ENCODE assay signal across 24 cellular contexts in genomic region chr21:46068516-46069079, GRCh38. TPM values are rescaled to one million over a fixed set of nuclear protein-coding genes. Genes with fewer than 3 reads are reported as not detected.
A peak's percentile ranks its signal among the peaks of the same experiment; 100 is the strongest.
DNase-seq lines count a peak whose midpoint lies in the region; ATAC-seq, FAIRE-seq and TF ChIP-seq lines count a peak whose summit lies in the region.
"Had no signal": no experiment of that assay in that cellular context is flagged by ENCODE, and none has a peak within 500 bp of the region (broad histone marks: within the 10 kb centered on the region; RNA-seq: fewer than 3 reads in every experiment).

No MANE protein-coding gene starts in this region.

- no peak overlapping the region for H2AFZ ChIP-seq in neural progenitor cell (replicated peaks)
- no peak overlapping the region for H2AFZ ChIP-seq in GM23248

- no peak for ATAC-seq in GM18868 (IDR thresholded peaks at IDR 0.05; ENCODE audit: unreplicated experiment)
- ATAC-seq in gastroesophageal sphincter, result no peak
- no peak for ATAC-seq in HG02852 (IDR thresholded peaks at IDR 0.05; ENCODE audit: unreplicated experiment)
- ATAC-seq: CD8-positive, alpha-beta T cell had no signal

- FAIRE-seq in GM12891 (lab: Jason Lieb, UNC), result peak; percentile 48
- FAIRE-seq: GM12892 had no signal

- H3K4me1 ChIP-seq in neural progenitor cell, result peaks cover 16% of the 10 kb centered on the region
- H3K4me1 ChIP-seq in gastroesophageal sphincter, result peaks cover 5 to 38% (median 29%) of the 10 kb centered on the region in 3 donors
- H3K4me1 ChIP-seq in GM23248 (ENCODE audit: insufficient read depth), result peaks cover 25% of the 10 kb centered on the region

- H3K27me3 ChIP-seq in neural progenitor cell (no peaks in the 10 kb centered on the region), gastroesophageal sphincter (no peaks in the 10 kb centered on the region), GM23248 (replicated peaks; ENCODE audit: insufficient read depth) (no peaks in the 10 kb centered on the region)

- TF ChIP-seq EP300 in gastroesophageal sphincter (IDR thresholded peaks at IDR 0.05), result no peak

- TF ChIP-seq CTCF in endothelial cell (IDR thresholded peaks at IDR 0.05; ENCODE audit: unreplicated experiment) (no peak), neural progenitor cell (IDR thresholded peaks at IDR 0.05) (no peak), gastroesophageal sphincter (IDR thresholded peaks at IDR 0.05) (no peak)

- in situ Hi-C loops in GM23248 (cut with MboI), result no loop called here

- H4K20me1 ChIP-seq in neural progenitor cell (ENCODE audit: low read depth), result no peaks in the 10 kb centered on the region
- no peaks in the 10 kb centered on the region for H4K20me1 ChIP-seq in GM23248 (ENCODE audit: insufficient read depth)

- no peak overlapping the region for H3K27ac Mint-ChIP-seq in activated T-helper 2 cell treated with anti-CD3 and anti-CD28 coated beads, Interferon-gamma antibody, Interleukin-2, Interleukin-4, amounts not matched to agents 10 μg/mL and 5 μg/mL and 100 μg/mL, durations not matched to agents 14 hours and 24 hours and 36 hours
- peak overlapping the region; percentile 52 for H3K27ac Mint-ChIP-seq in endothelial cell (ENCODE audit: unreplicated experiment)
- peak overlapping the region; percentile 47 for H3K27ac Mint-ChIP-seq in neural progenitor cell
- H3K27ac Mint-ChIP-seq: CD8-positive, alpha-beta T cell had no signal

- H3K79me2 ChIP-seq in neural progenitor cell (ENCODE audit: low read depth) (no peaks in the 10 kb centered on the region), GM23248 (ENCODE audit: insufficient read depth) (no peaks in the 10 kb centered on the region)

- intact Hi-C loops in activated T-helper 2 cell treated with anti-CD3 and anti-CD28 coated beads, Interferon-gamma antibody, Interleukin-2, Interleukin-4, amounts not matched to agents 10 μg/mL and 5 μg/mL and 100 μg/mL, durations not matched to agents 14 hours and 24 hours and 36 hours (cut with micrococcal nuclease), result no loop called here

- H3K4me3 ChIP-seq in neural progenitor cell (no peak overlapping the region), gastroesophageal sphincter (no peak overlapping the region), GM23248 (no peak overlapping the region)

- peaks cover 7% of the 10 kb centered on the region for H3K27me3 Mint-ChIP-seq in activated T-helper 2 cell treated with anti-CD3 and anti-CD28 coated beads, Interferon-gamma antibody, Interleukin-2, Interleukin-4, amounts not matched to agents 10 μg/mL and 5 μg/mL and 100 μg/mL, durations not matched to agents 14 hours and 24 hours and 36 hours (ENCODE audit: low read depth)
- H3K27me3 Mint-ChIP-seq in endothelial cell (ENCODE audit: unreplicated experiment), result peaks cover 15% of the 10 kb centered on the region
- H3K27me3 Mint-ChIP-seq in neural progenitor cell (ENCODE audit: insufficient read depth, low read depth), result peaks cover 24% of the 10 kb centered on the region

- H3K36me3 ChIP-seq in neural progenitor cell, result no peaks in the 10 kb centered on the region
- H3K36me3 ChIP-seq in gastroesophageal sphincter, result no peaks in the 10 kb centered on the region
- H3K36me3 ChIP-seq in GM23248 (ENCODE audit: low read depth), result no peaks in the 10 kb centered on the region

- H3K4me3 Mint-ChIP-seq in activated T-helper 2 cell treated with anti-CD3 and anti-CD28 coated beads, Interferon-gamma antibody, Interleukin-2, Interleukin-4, amounts not matched to agents 10 μg/mL and 5 μg/mL and 100 μg/mL, durations not matched to agents 14 hours and 24 hours and 36 hours (ENCODE audit: low read depth), result no peak overlapping the region
- H3K4me3 Mint-ChIP-seq in endothelial cell (ENCODE audit: unreplicated experiment) (peak overlapping the region; percentile 67), neural progenitor cell (peak overlapping the region; percentile 57)
- H3K4me3 Mint-ChIP-seq: CD8-positive, alpha-beta T cell had no signal

- no peaks in the 10 kb centered on the region for H3K36me3 Mint-ChIP-seq in activated T-helper 2 cell treated with anti-CD3 and anti-CD28 coated beads, Interferon-gamma antibody, Interleukin-2, Interleukin-4, amounts not matched to agents 10 μg/mL and 5 μg/mL and 100 μg/mL, durations not matched to agents 14 hours and 24 hours and 36 hours (ENCODE audit: low read depth)
- peaks cover 5% of the 10 kb centered on the region for H3K36me3 Mint-ChIP-seq in endothelial cell (ENCODE audit: low read depth, unreplicated experiment)
- peaks cover 4% of the 10 kb centered on the region for H3K36me3 Mint-ChIP-seq in neural progenitor cell
- H3K36me3 Mint-ChIP-seq: CD8-positive, alpha-beta T cell had no signal

- WGBS in gastroesophageal sphincter (ENCODE audit: low coverage in 1 of 2), 2 donors, result 73 to 74% methylated on average over 2 to 4 of the region's 14 CpGs
- 74 to 76% methylated on average over 11 to 14 of the region's 14 CpGs for WGBS in GM23248 (ENCODE audit: low coverage in 1 of 2, low lambda C conversion rate in 2 of 2, missing lambda C conversion rate in 2 of 2), 2 experiments

- H3K4me1 Mint-ChIP-seq in activated T-helper 2 cell treated with anti-CD3 and anti-CD28 coated beads, Interferon-gamma antibody, Interleukin-2, Interleukin-4, amounts not matched to agents 10 μg/mL and 5 μg/mL and 100 μg/mL, durations not matched to agents 14 hours and 24 hours and 36 hours (ENCODE audit: low read depth), result peaks cover 4% of the 10 kb centered on the region
- H3K4me1 Mint-ChIP-seq in endothelial cell (ENCODE audit: unreplicated experiment) (peaks cover 32% of the 10 kb centered on the region), neural progenitor cell (peaks cover 44% of the 10 kb centered on the region)

- H3K9me3 Mint-ChIP-seq in activated T-helper 2 cell treated with anti-CD3 and anti-CD28 coated beads, Interferon-gamma antibody, Interleukin-2, Interleukin-4, amounts not matched to agents 10 μg/mL and 5 μg/mL and 100 μg/mL, durations not matched to agents 14 hours and 24 hours and 36 hours, result peaks cover 15% of the 10 kb centered on the region
- H3K9me3 Mint-ChIP-seq in endothelial cell (ENCODE audit: unreplicated experiment) (no peaks in the 10 kb centered on the region), neural progenitor cell (peaks cover 5% of the 10 kb centered on the region)
- H3K9me3 Mint-ChIP-seq: CD8-positive, alpha-beta T cell had no signal

- H3K9ac ChIP-seq in neural progenitor cell, result no peak overlapping the region
- H3K9ac ChIP-seq in GM23248, result no peak overlapping the region
- H3K9ac ChIP-seq: KMS-11 had no signal

- DNase-seq in GM12891 (ENCODE audit: insufficient read length, low spot score), result no peak
- DNase-seq in activated T-helper 2 cell treated with anti-CD3 and anti-CD28 coated beads, Interferon-gamma antibody, Interleukin-2, Interleukin-4, amounts not matched to agents 10 μg/mL and 5 μg/mL and 100 μg/mL, durations not matched to agents 14 hours and 24 hours and 36 hours (ENCODE audit: low spot score), result peak; percentile 1
- DNase-seq in endothelial cell (ENCODE audit: low spot score), result no peak
- DNase-seq in neural progenitor cell (ENCODE audit: low spot score), result no peak
- no peak for DNase-seq in GM23248
- DNase-seq: AML-193; C1 segment of cervical spinal cord; Calu3; DMS153; NCI-H1105; NCI-H146; NCI-H2029 treated with DMSO at 0.1 percent for 48 hours; NCI-H226; NCI-H510A treated with DMSO at 0.1 percent for 48 hours; NCI-H774; NK-92 treated with Interleukin-12 subunit alpha and Interleukin-12 subunit beta, amount 100 ng/mL, for 24 hours; SHP77 treated with DMSO at 0.1 percent for 48 hours had no signal

- H3K9me3 ChIP-seq in neural progenitor cell (ENCODE audit: low read depth) (no peaks in the 10 kb centered on the region), gastroesophageal sphincter (no peaks in the 10 kb centered on the region), GM23248 (ENCODE audit: low read depth) (no peaks in the 10 kb centered on the region)

- no peaks in the 10 kb centered on the region for H3K9me2 ChIP-seq in GM23248 (ENCODE audit: insufficient read depth)

- no peak overlapping the region for H3K4me2 ChIP-seq in neural progenitor cell
- H3K4me2 ChIP-seq in GM23248 (ENCODE audit: unreplicated experiment), result no peak overlapping the region
- H3K4me2 ChIP-seq: KMS-11 had no signal

- H3F3A ChIP-seq in neural progenitor cell (ENCODE audit: low read depth), result peaks cover 3% of the 10 kb centered on the region
- H3F3A ChIP-seq in GM23248 (ENCODE audit: insufficient read depth), result peaks cover 11% of the 10 kb centered on the region

- TF ChIP-seq POLR2A in GM12891 (IDR thresholded peaks at IDR 0.05; ENCODE audit: low read depth, low read length), result no peak
- TF ChIP-seq POLR2A in gastroesophageal sphincter (IDR thresholded peaks at IDR 0.05), result no peak

- H3K27ac ChIP-seq in neural progenitor cell, result no peak overlapping the region
- no peak overlapping the region for H3K27ac ChIP-seq in gastroesophageal sphincter
- no peak overlapping the region for H3K27ac ChIP-seq in GM23248
- H3K27ac ChIP-seq: KMS-11, RWPE1 had no signal

TF ChIP-seq in GM12891, 5 proteins besides CTCF, POLR2A, EP300 and RAD21:
- no peak for TF ChIP-seq TAF1 (IDR thresholded peaks at IDR 0.05; ENCODE audit: low read depth, low read length)

RNA-seq across cellular contexts. Expression of gene COL6A2, which starts 29.3 kb away (rescaled TPM):
- polyA plus RNA-seq in GM12891 (2012; ENCODE audit: low read depth, missing spikeins), result 1.5 TPM
- 2.2 TPM in 2 replicates for total RNA-seq in activated T-helper 2 cell treated with anti-CD3 and anti-CD28 coated beads, Interferon-gamma antibody, Interleukin-2, Interleukin-4, amounts not matched to agents 10 μg/mL and 5 μg/mL and 100 μg/mL, durations not matched to agents 14 hours and 24 hours and 36 hours
- total RNA-seq in endothelial cell (ENCODE audit: unreplicated experiment) (378 TPM), neural progenitor cell (ENCODE audit: low replicate concordance) (5.2 and 22.8 TPM in 2 replicates), gastroesophageal sphincter (1,000 to 10,000 TPM in 3 of 4 donors, 100 to 1,000 TPM in 1; 720 to 1,286 (median 1,215) TPM)
- 1,939 and 2,103 TPM in 2 replicates for total RNA-seq in GM23248 (2014; rRNA removed; shearing (Covaris generic))
- 650 and 676 TPM in 2 replicates for polyA plus RNA-seq in GM23248 (2016; fragmentation: Nextera tagmentation; extraction: Ambion mirVana)

Comparison
In these comparisons a context has a peak if more than half of its experiments do, and no peak if none do; other contexts are left out.
1. RNA of gene COL6A2, which starts 29.3 kb away (total RNA-seq): 1,939 to 2,103 TPM in GM23248, 720 to 1,286 TPM in gastroesophageal sphincter and 378 TPM in endothelial cell (single experiment); 5.2 to 22.8 TPM in neural progenitor cell and 2.2 TPM in activated T-helper 2 cell treated with anti-CD3 and anti-CD28 coated beads, Interferon-gamma antibody, Interleukin-2, Interleukin-4, amounts not matched to agents 10 μg/mL and 5 μg/mL and 100 μg/mL, durations not matched to agents 14 hours and 24 hours and 36 hours; every median in the first group is over 10 times any median in the second.